8 cellular contexts compared by ENCODE assay signal in genomic region chr1:241485554-241485992, GRCh38. TPM values are rescaled to one million over a fixed set of nuclear protein-coding genes. Genes with fewer than 3 reads are reported as not detected.
DNase-seq lines count a peak whose midpoint lies in the region; ATAC-seq, FAIRE-seq and TF ChIP-seq lines count a peak whose summit lies in the region.

No MANE protein-coding gene starts in this region.

- peak; percentile 34 for ATAC-seq in GM18861 (IDR thresholded peaks at IDR 0.05; ENCODE audit: unreplicated experiment)
- peak; percentile 75 for ATAC-seq in HG02943 (IDR thresholded peaks at IDR 0.05; ENCODE audit: low read depth, unreplicated experiment)

- no peaks in the 10 kb centered on the region for H3K9me3 ChIP-seq in endothelial cell of umbilical vein (replicated peaks; ENCODE audit: control insufficient read depth, insufficient read depth, low read length)

- DNase-seq in BJ (ENCODE audit: low read depth) (no peak), NCI-H345 treated with DMSO at 0.1 percent for 48 hours (lab: John Stamatoyannopoulos, UW; ENCODE audit: unreplicated experiment) (peak; percentile 27), endothelial cell of umbilical vein (ENCODE audit: low read depth, low spot score) (peak; percentile 44), frontal cortex (ENCODE audit: low spot score in 2 of 2) (no peak)
- no peak for DNase-seq in activated CD4-positive, alpha-beta T cell treated with anti-CD3 and anti-CD28 coated beads, Interleukin-2, amount 50 U/mL, for 1 hour
- no peak for DNase-seq in effector CD4-positive, alpha-beta T cell

- no peaks in the 10 kb centered on the region for H3K9me1 ChIP-seq in endothelial cell of umbilical vein (replicated peaks; ENCODE audit: control insufficient read depth, extremely low read depth, insufficient read depth, low read length)

- intact Hi-C loops in endothelial cell of umbilical vein (cut with micrococcal nuclease) = loop anchor here (1.0 to 10.0 kb wide), 5 partner anchors 61 to 1451 kb away; partner anchors contain the start of gene RGS7

- peaks cover 40% of the 10 kb centered on the region for H3K4me1 ChIP-seq in endothelial cell of umbilical vein (ENCODE audit: control insufficient read depth, extremely low read depth, insufficient read depth, low read length)

- H3K4me3 ChIP-seq in BJ (ENCODE audit: low read depth, low read length) (no peak overlapping the region), endothelial cell of umbilical vein (replicated peaks in 1 of 3; ENCODE audit: insufficient read depth in 1 of 3, low read depth in 1 of 3, low read length in 3 of 3) (no peak overlapping the region)

- POLR2A ChIA-PET in BJ (lab: Charles Lee) = no interaction called here
- POLR2A ChIA-PET in endothelial cell of umbilical vein (lab: Charles Lee) = no interaction called here

- H4K20me1 ChIP-seq in endothelial cell of umbilical vein (replicated peaks; ENCODE audit: control insufficient read depth, extremely low read depth, insufficient read depth, low read length) = no peaks in the 10 kb centered on the region

- H3K9ac ChIP-seq in endothelial cell of umbilical vein (replicated peaks; ENCODE audit: extremely low read depth, insufficient read depth, low read length) = no peak overlapping the region

- H3K79me2 ChIP-seq in endothelial cell of umbilical vein (ENCODE audit: control insufficient read depth, insufficient read depth, low read length) = no peaks in the 10 kb centered on the region

- no peak overlapping the region for H3K4me2 ChIP-seq in endothelial cell of umbilical vein (ENCODE audit: insufficient read depth, low read length)

- no peaks in the 10 kb centered on the region for H3K36me3 ChIP-seq in BJ (ENCODE audit: control insufficient read depth, insufficient read depth, low read length)
- no peaks in the 10 kb centered on the region for H3K36me3 ChIP-seq in endothelial cell of umbilical vein (ENCODE audit: control insufficient read depth in 2 of 2, extremely low read depth in 1 of 2, insufficient read depth in 2 of 2, low read length in 2 of 2)

- H3K27me3 ChIP-seq in BJ (ENCODE audit: control insufficient read depth, insufficient read depth, low read length) = no peaks in the 10 kb centered on the region
- no peaks in the 10 kb centered on the region for H3K27me3 ChIP-seq in endothelial cell of umbilical vein (ENCODE audit: control insufficient read depth in 2 of 2, insufficient read depth in 2 of 2, low read length in 2 of 2)

- TF ChIP-seq POLR2A in endothelial cell of umbilical vein (IDR thresholded peaks at IDR 0.05; ENCODE audit: low read depth, low read length) = no peak

- dilution Hi-C loops in endothelial cell of umbilical vein (cut with MboI; ENCODE audit: extremely low pct_ligation_motif_present, low sequenced_read_pairs) = no loop called here

- FAIRE-seq in endothelial cell of umbilical vein (lab: Jason Lieb, UNC) (no peak), frontal cortex (lab: Jason Lieb, UNC) (no peak)

- TF ChIP-seq CTCF in BJ (IDR thresholded peaks at IDR 0.05; ENCODE audit: insufficient read depth, low read depth, low read length) (peak; percentile 51), endothelial cell of umbilical vein (IDR thresholded peaks at IDR 0.05; ENCODE audit: extremely low read depth in 1 of 2, insufficient read depth in 1 of 2, low read depth in 1 of 2, low read length in 2 of 2) (peak; percentile 49 to 53)

- H2AFZ ChIP-seq in endothelial cell of umbilical vein (ENCODE audit: low read depth, low read length) = no peak overlapping the region

- no peak overlapping the region for H3K27ac ChIP-seq in endothelial cell of umbilical vein (ENCODE audit: insufficient read depth, low read depth, low read length)

- BruUV-seq in endothelial cell of umbilical vein (replicated peaks; lab: Mats Ljungman, UMichigan) = no TSS peak

- CTCF ChIA-PET in BJ (lab: Yijun Ruan, JAX) = interaction anchor here (0.5 to 1.6 kb wide), 9 partner anchors 13 to 942 kb away, joined by 3 to 5 read pairs (median 3); no protein-coding TSS in a partner anchor
- CTCF ChIA-PET in endothelial cell of umbilical vein (lab: Charles Lee) = interaction anchor here (0.6 to 2.0 kb wide), 46 partner anchors 9 to 1295 kb away, joined by 3 to 56 read pairs (median 5); partner anchors contain the start of genes FH and RGS7

TF ChIP-seq in endothelial cell of umbilical vein, 7 proteins besides CTCF, POLR2A, EP300 and RAD21:
- TF ChIP-seq EZH2 (IDR thresholded peaks at IDR 0.05; ENCODE audit: borderline replicate concordance, low read depth, low read length, severe bottlenecking) (no peak), POLR2AphosphoS5 (IDR thresholded peaks at IDR 0.05; ENCODE audit: insufficient read depth, low read depth, low read length) (no peak), MYC (IDR thresholded peaks at IDR 0.05; ENCODE audit: low read depth, low read length) (no peak), GATA2 (IDR thresholded peaks at IDR 0.05; ENCODE audit: insufficient read depth, insufficient read length, low read depth, low read length) (no peak), JUN (IDR thresholded peaks at IDR 0.05; ENCODE audit: borderline replicate concordance, insufficient read depth, insufficient read length, low read depth) (no peak), FOS (IDR thresholded peaks at IDR 0.05; ENCODE audit: borderline replicate concordance, insufficient read depth, low read length) (no peak)
- TF ChIP-seq, protein P1, sequence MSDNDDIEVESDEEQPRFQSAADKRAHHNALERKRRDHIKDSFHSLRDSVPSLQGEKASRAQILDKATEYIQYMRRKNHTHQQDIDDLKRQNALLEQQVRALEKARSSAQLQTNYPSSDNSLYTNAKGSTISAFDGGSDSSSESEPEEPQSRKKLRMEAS (IDR thresholded peaks at IDR 0.05; ENCODE audit: insufficient read depth, insufficient read length) = no peak

RNA-seq across cellular contexts. Expression of gene FH, which starts 34.0 kb away (rescaled TPM):
- polyA plus RNA-seq in BJ (2011; rRNA removed) (57.0 and 77.5 TPM in 2 replicates), endothelial cell of umbilical vein (33.0 and 41.9 TPM in 2 replicates)
- 28.1 and 30.6 TPM in 2 replicates for polyA minus RNA-seq in BJ (2011; rRNA and poly(A)+ RNA removed)
- total RNA-seq in endothelial cell of umbilical vein (96.6 and 105 TPM in 2 replicates), frontal cortex (53.0 TPM)
- polyA plus RNA-seq in endothelial cell of umbilical vein (2011; cell fraction: cytosol; rRNA removed) = 55.3 and 56.5 TPM in 2 replicates
- 45.9 and 75.9 TPM in 2 replicates for polyA plus RNA-seq in endothelial cell of umbilical vein (2011; cell fraction: nucleus; rRNA removed)
- 82.2 and 112 TPM in 2 replicates for polyA plus RNA-seq in endothelial cell of umbilical vein (2012)
- 50.4 and 56.0 TPM in 2 replicates for polyA minus RNA-seq in endothelial cell of umbilical vein
- polyA minus RNA-seq in endothelial cell of umbilical vein (2011; cell fraction: cytosol; rRNA and poly(A)+ RNA removed) = 100 TPM
- polyA minus RNA-seq in endothelial cell of umbilical vein (2011; cell fraction: nucleus; rRNA and poly(A)+ RNA removed) = 23.2 and 28.1 TPM in 2 replicates

RNA-seq across cellular contexts. Expression of gene KMO, which starts 46.6 kb away (rescaled TPM):
- polyA plus RNA-seq in BJ (2011; rRNA removed) (not detected in 2 replicates), endothelial cell of umbilical vein (not detected in 2 replicates)
- polyA minus RNA-seq in BJ (2011; rRNA and poly(A)+ RNA removed) = not detected in 2 replicates
- total RNA-seq in endothelial cell of umbilical vein (not detected in 2 replicates), frontal cortex (0.82 TPM)
- not detected in 2 replicates for polyA plus RNA-seq in endothelial cell of umbilical vein (2011; cell fraction: cytosol; rRNA removed)
- polyA plus RNA-seq in endothelial cell of umbilical vein (2011; cell fraction: nucleus; rRNA removed) = not detected in 2 replicates
- polyA plus RNA-seq in endothelial cell of umbilical vein (2012) = not detected in 2 replicates
- not detected in 2 replicates for polyA minus RNA-seq in endothelial cell of umbilical vein
- not detected for polyA minus RNA-seq in endothelial cell of umbilical vein (2011; cell fraction: cytosol; rRNA and poly(A)+ RNA removed)
- polyA minus RNA-seq in endothelial cell of umbilical vein (2011; cell fraction: nucleus; rRNA and poly(A)+ RNA removed) = not detected in 2 replicates

Comparison
In these comparisons a context has a peak if more than half of its experiments do, and no peak if none do; other contexts are left out.
1. DNase-seq: peak in NCI-H345 treated with DMSO at 0.1 percent for 48 hours (single experiment) and endothelial cell of umbilical vein (single experiment); none in BJ (single experiment), activated CD4-positive, alpha-beta T cell treated with anti-CD3 and anti-CD28 coated beads, Interleukin-2, amount 50 U/mL, for 1 hour (single experiment), effector CD4-positive, alpha-beta T cell (single experiment) and frontal cortex (0 of 2).